Comparison of ENCODE assay signal across 1 cellular context in genomic region chr3:4850211-4850927, GRCh38.
TF ChIP-seq lines count a peak whose summit lies in the region.

No MANE protein-coding gene starts in this region.

TF ChIP-seq in SK-N-SH, 30 proteins besides CTCF, POLR2A, EP300 and RAD21 (continued from another document):
- TF ChIP-seq REST (IDR thresholded peaks at IDR 0.05; ENCODE audit: low read depth, low read length) = no peak
